ENCODE assay signal across 9 cellular contexts in the genomic region with DNA sequence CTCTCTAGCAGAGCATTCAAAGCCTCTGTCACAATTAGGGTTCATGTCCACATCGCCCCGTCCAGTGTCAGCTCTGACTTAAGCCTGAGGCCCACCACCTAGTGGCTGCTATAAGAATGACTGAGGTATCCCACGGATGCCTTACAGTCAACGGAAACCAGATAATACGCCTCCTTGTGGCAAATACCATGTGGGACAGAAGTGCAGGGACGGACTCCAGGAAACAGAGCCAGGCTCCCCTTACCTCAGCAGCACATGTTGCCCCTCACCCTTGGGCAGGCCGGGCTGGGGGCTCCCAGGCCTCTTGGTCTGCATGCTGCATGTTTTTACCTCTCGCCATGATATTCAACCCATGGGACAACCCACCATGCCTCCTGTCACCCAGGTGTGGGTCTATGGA.
DNase-seq lines count a peak whose midpoint lies in the region; ATAC-seq and TF ChIP-seq lines count a peak whose summit lies in the region.
"Had no signal": no experiment of that assay in that cellular context is flagged by ENCODE, and none has a peak within 500 bp of the region (broad histone marks: within the 10 kb centered on the region; RNA-seq: fewer than 3 reads in every experiment).

No MANE protein-coding gene starts in this region.

- peak; percentile 88 for TF ChIP-seq CTCF in retinal pigment epithelial cell (conservative IDR thresholded peaks at IDR 0.05; ENCODE audit: low read depth, low read length)

- DNase-seq in NCI-H1105 treated with DMSO at 0.1 percent for 48 hours (lab: John Stamatoyannopoulos, UW), result peak; percentile 7
- DNase-seq in NCI-H1105 (lab: John Stamatoyannopoulos, UW), result no peak
- peak; percentile 45 for DNase-seq in NCI-H774 (lab: John Stamatoyannopoulos, UW)
- peak; percentile 7 for DNase-seq in activated T-cell treated with anti-CD3 and anti-CD28 coated beads for 4 hours
- peak; percentile 62 for DNase-seq in glomerular visceral epithelial cell (ENCODE audit: extremely low spot score)
- peak; percentile 42 for DNase-seq in retinal pigment epithelial cell (ENCODE audit: low read depth)

- ATAC-seq in HG02981 (IDR thresholded peaks at IDR 0.05; ENCODE audit: unreplicated experiment) (peak; percentile 62), GM21381 (IDR thresholded peaks at IDR 0.05; ENCODE audit: unreplicated experiment) (no peak)

- H3K4me3 ChIP-seq in retinal pigment epithelial cell (ENCODE audit: low read length), result no peak overlapping the region
- H3K4me3 ChIP-seq: BLaER1 had no signal
